Comparison of ENCODE assay signal across 20 cellular contexts in the genomic region with DNA sequence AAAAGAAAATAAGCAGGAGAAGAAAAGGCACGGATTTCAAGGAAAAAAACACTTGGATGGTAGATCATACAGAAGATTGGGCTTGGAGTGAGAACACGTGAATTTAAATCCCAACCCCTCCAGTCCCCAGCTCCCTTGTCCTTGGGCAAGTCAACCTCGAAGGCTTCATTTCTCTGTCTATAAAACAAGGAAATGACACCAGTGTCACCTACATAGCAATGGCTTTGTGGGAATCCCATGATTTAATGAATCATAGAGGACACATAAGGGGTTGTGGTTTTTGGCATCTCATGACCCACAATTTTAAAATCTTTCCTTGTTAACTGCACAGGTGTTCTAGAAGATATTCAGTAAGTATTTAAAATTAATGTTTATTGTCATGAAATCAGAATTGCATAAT. TPM values are rescaled to one million over a fixed set of nuclear protein-coding genes. Genes with fewer than 3 reads are reported as not detected.
DNase-seq lines count a peak whose midpoint lies in the region; ATAC-seq and TF ChIP-seq lines count a peak whose summit lies in the region.
"Had no signal": no experiment of that assay in that cellular context is flagged by ENCODE, and none has a peak within 500 bp of the region (broad histone marks: within the 10 kb centered on the region; RNA-seq: fewer than 3 reads in every experiment).

No MANE protein-coding gene starts in this region.

- no peaks in the 10 kb centered on the region for H3K9me3 ChIP-seq in right atrium auricular region
- H3K9me3 ChIP-seq in muscle layer of duodenum (ENCODE audit: control insufficient read depth in 1 of 2, low read length in 2 of 2): no peaks in the 10 kb centered on the region
- H3K9me3 ChIP-seq in PC-3 (ENCODE audit: low read length): no peaks in the 10 kb centered on the region
- no peaks in the 10 kb centered on the region for H3K9me3 ChIP-seq in A673 (ENCODE audit: low read depth, low read length, poor library complexity, severe bottlenecking)
- H3K9me3 ChIP-seq: BLaER1 had no signal

- H3K27me3 Mint-ChIP-seq in activated CD8-positive, alpha-beta T cell treated with anti-CD3 and anti-CD28 coated beads for 36 hours: peaks cover 5% of the 10 kb centered on the region

- H3K4me1 Mint-ChIP-seq in activated CD8-positive, alpha-beta T cell treated with anti-CD3 and anti-CD28 coated beads for 36 hours (ENCODE audit: low read depth): no peaks in the 10 kb centered on the region

- H3K9ac ChIP-seq in PC-3 (ENCODE audit: low read length): no peak overlapping the region
- H3K9ac ChIP-seq: BLaER1 had no signal

- no peaks in the 10 kb centered on the region for H3K36me3 Mint-ChIP-seq in activated CD8-positive, alpha-beta T cell treated with anti-CD3 and anti-CD28 coated beads for 36 hours (ENCODE audit: low read depth)

- TF ChIP-seq CTCF in right atrium auricular region (IDR thresholded peaks at IDR 0.05) (no peak), PC-3 (conservative IDR thresholded peaks at IDR 0.05; ENCODE audit: low read depth, low read length) (no peak), A673 (conservative IDR thresholded peaks at IDR 0.05; ENCODE audit: low read depth, low read length) (no peak)
- no peak for TF ChIP-seq CTCF in activated CD8-positive, alpha-beta T cell treated with anti-CD3 and anti-CD28 coated beads for 36 hours (IDR thresholded peaks at IDR 0.05)

- H3K79me2 ChIP-seq in PC-3 (ENCODE audit: low read length): no peaks in the 10 kb centered on the region

- H3F3A ChIP-seq in PC-3 (ENCODE audit: low read length, unreplicated experiment): no peaks in the 10 kb centered on the region

- H3K27me3 ChIP-seq in right atrium auricular region (no peaks in the 10 kb centered on the region), muscle layer of duodenum (ENCODE audit: low read depth, low read length) (no peaks in the 10 kb centered on the region), PC-3 (ENCODE audit: low read length) (no peaks in the 10 kb centered on the region), A673 (replicated peaks; ENCODE audit: insufficient read depth, low read depth, low read length, poor library complexity) (no peaks in the 10 kb centered on the region)
- H3K27me3 ChIP-seq: BLaER1 had no signal

- H3K4me2 ChIP-seq in PC-3 (ENCODE audit: low read length): no peak overlapping the region
- H3K4me2 ChIP-seq: BLaER1 had no signal

- H3K27ac ChIP-seq in right atrium auricular region: peak overlapping the region; percentile 14 to 32
- peak overlapping the region; percentile 37 for H3K27ac ChIP-seq in muscle layer of duodenum (ENCODE audit: low read length)
- no peak overlapping the region for H3K27ac ChIP-seq in PC-3 (ENCODE audit: low read length)
- no peak overlapping the region for H3K27ac ChIP-seq in A673 (ENCODE audit: low read depth, low read length, poor library complexity, severe bottlenecking)
- H3K27ac ChIP-seq: BLaER1 had no signal

- H3K4me3 Mint-ChIP-seq in activated CD8-positive, alpha-beta T cell treated with anti-CD3 and anti-CD28 coated beads for 36 hours: no peak overlapping the region
- H3K4me3 Mint-ChIP-seq: HFFc6 had no signal

- H3K4me1 ChIP-seq in right atrium auricular region (peaks cover 0 to 70% of the 10 kb centered on the region in 2 donors), muscle layer of duodenum (ENCODE audit: control insufficient read depth in 1 of 2, insufficient read depth in 2 of 2, low read length in 2 of 2) (peaks cover 19 to 52% of the 10 kb centered on the region in 2 donors), PC-3 (ENCODE audit: insufficient read depth, low read length) (no peaks in the 10 kb centered on the region), A673 (ENCODE audit: insufficient read depth, low read length, poor library complexity, severe bottlenecking) (no peaks in the 10 kb centered on the region)

- H3K9me2 ChIP-seq in PC-3 (replicated peaks; ENCODE audit: low read length): no peaks in the 10 kb centered on the region

- no peak overlapping the region for H3K4me3 ChIP-seq in right atrium auricular region
- no peak overlapping the region for H3K4me3 ChIP-seq in muscle layer of duodenum (ENCODE audit: low read depth in 1 of 2, low read length in 2 of 2)
- H3K4me3 ChIP-seq in PC-3 (ENCODE audit: low read length): no peak overlapping the region
- H3K4me3 ChIP-seq in A673 (ENCODE audit: low read depth, low read length, poor library complexity, severe bottlenecking): no peak overlapping the region
- H3K4me3 ChIP-seq: BLaER1, GM12878, K562 had no signal

- intact Hi-C loops in left cardiac atrium (cut with DNase I) (loop anchor here in 1 of 2 donors (5.0 kb wide), 1 partner anchor 60 kb away; no protein-coding TSS in a partner anchor), PC-3 (cut with micrococcal nuclease) (no loop called here), A673 (cut with micrococcal nuclease; ENCODE audit: unreplicated experiment) (no loop called here)
- intact Hi-C loops in activated CD8-positive, alpha-beta T cell treated with anti-CD3 and anti-CD28 coated beads for 36 hours (cut with micrococcal nuclease): no loop called here

- POLR2A ChIA-PET in PC-3 (lab: Charles Lee; ENCODE audit: unreplicated experiment): no interaction called here
- POLR2A ChIA-PET in activated CD8-positive, alpha-beta T cell treated with anti-CD3 and anti-CD28 coated beads for 36 hours (lab: Charles Lee): no interaction called here
- POLR2A ChIA-PET in A673 (lab: Charles Lee; ENCODE audit: low non-redundant PET): no interaction called here

- no peaks in the 10 kb centered on the region for H3K9me3 Mint-ChIP-seq in activated CD8-positive, alpha-beta T cell treated with anti-CD3 and anti-CD28 coated beads for 36 hours
- H3K9me3 Mint-ChIP-seq: HFFc6 had no signal

- ATAC-seq in left cardiac atrium (no peak), PC-3 (no peak)
- no peak for ATAC-seq in activated CD8-positive, alpha-beta T cell treated with anti-CD3 and anti-CD28 coated beads for 36 hours
- ATAC-seq: GM12878, K562 had no signal

- CTCF ChIA-PET in PC-3 (lab: Charles Lee) (no interaction called here), A673 (lab: Charles Lee) (no interaction called here)
- CTCF ChIA-PET in activated CD8-positive, alpha-beta T cell treated with anti-CD3 and anti-CD28 coated beads for 36 hours (lab: Charles Lee): no interaction called here

- H2AFZ ChIP-seq in PC-3 (ENCODE audit: low read length): no peak overlapping the region

- H3K36me3 ChIP-seq in right atrium auricular region (no peaks in the 10 kb centered on the region), muscle layer of duodenum (ENCODE audit: control insufficient read depth in 1 of 2, insufficient read depth in 2 of 2, low read length in 2 of 2) (no peaks in the 10 kb centered on the region), PC-3 (ENCODE audit: low read depth, low read length) (no peaks in the 10 kb centered on the region), A673 (ENCODE audit: insufficient read depth, low read length, poor library complexity, severe bottlenecking) (no peaks in the 10 kb centered on the region)
- H3K36me3 ChIP-seq: BLaER1 had no signal

- no peaks in the 10 kb centered on the region for H4K20me1 ChIP-seq in PC-3 (ENCODE audit: low read length)
- H4K20me1 ChIP-seq: BLaER1 had no signal

- DNase-seq in right atrium auricular region (ENCODE audit: low spot score) (no peak), left cardiac atrium (no peak), SW480 (ENCODE audit: low spot score) (peak; percentile 21), HPDE6-E6E7 (ENCODE audit: extremely low spot score) (no peak), PC-3 (no peak), A673 (ENCODE audit: low spot score) (no peak)
- no peak for DNase-seq in activated CD8-positive, alpha-beta T cell treated with anti-CD3 and anti-CD28 coated beads for 36 hours
- DNase-seq: DND-41, HFFc6, NCI-H1092 treated with DMSO at 0.1 percent for 48 hours, NCI-H2081 treated with DMSO at 0.1 percent for 48 hours, NCI-H510A, NCI-H774, RPMI8226 had no signal

- BruUV-seq in PC-3 (replicated peaks; lab: Mats Ljungman, UMichigan) (no TSS peak), A673 (replicated peaks; lab: Mats Ljungman, UMichigan) (no TSS peak)

- no peak overlapping the region for H3K27ac Mint-ChIP-seq in activated CD8-positive, alpha-beta T cell treated with anti-CD3 and anti-CD28 coated beads for 36 hours
- H3K27ac Mint-ChIP-seq: HFFc6 had no signal

RNA-seq across cellular contexts. Expression of a gene that starts 8.2 kb away (rescaled TPM):
- total RNA-seq in right atrium auricular region (100 to 1,000 TPM in 1 of 2 donors, 10 to 100 TPM in 1; 46.3 to 118 TPM), left cardiac atrium (100 to 1,000 TPM in 1 of 2 donors, 10 to 100 TPM in 1; 36.8 to 268 TPM), PC-3 (2014; rRNA removed) (not detected in 2 replicates), A673 (2021) (3.7 and 3.9 TPM in 2 replicates)
- not detected for total RNA-seq in activated CD8-positive, alpha-beta T cell treated with anti-CD3 and anti-CD28 coated beads for 36 hours
- total RNA-seq: GM12878 had no signal

RNA-seq across cellular contexts. Expression of a gene that starts 23.1 kb away (rescaled TPM):
- total RNA-seq in right atrium auricular region: not detected
- not detected for total RNA-seq in left cardiac atrium
- total RNA-seq in PC-3 (2014; rRNA removed): not detected in 2 replicates
- not detected for total RNA-seq in activated CD8-positive, alpha-beta T cell treated with anti-CD3 and anti-CD28 coated beads for 36 hours
- not detected in 2 replicates for total RNA-seq in A673 (2021)
- total RNA-seq: A172, GM12878, H4, HFFc6, K562 had no signal

RNA-seq across cellular contexts. Expression of a gene that starts 38.7 kb away (rescaled TPM):
- 1 to 10 TPM in 1 of 2 donors, under 1 TPM in 1; 0.75 to 1.6 TPM for total RNA-seq in right atrium auricular region
- total RNA-seq in left cardiac atrium: 1 to 10 TPM; 1.7 to 5.4 TPM
- not detected in 2 replicates for total RNA-seq in PC-3 (2014; rRNA removed)
- total RNA-seq in activated CD8-positive, alpha-beta T cell treated with anti-CD3 and anti-CD28 coated beads for 36 hours: not detected
- total RNA-seq in A673 (2021): not detected in 2 replicates
- total RNA-seq: A172, GM12878, H4, HFFc6, K562 had no signal

Comparison
In these comparisons a context has a peak if more than half of its experiments do, and no peak if none do; other contexts are left out.
1. H3K27ac ChIP-seq: peak in right atrium auricular region (2 of 2) and muscle layer of duodenum (single experiment); none in PC-3 (single experiment) and A673 (single experiment).